ENCODE assay signal across 8 cellular contexts in genomic region chr5:73451218-73452130, GRCh38. TPM values are rescaled to one million over a fixed set of nuclear protein-coding genes. Genes with fewer than 3 reads are reported as not detected.
A peak's percentile ranks its signal among the peaks of the same experiment; 100 is the strongest.
DNase-seq lines count a peak whose midpoint lies in the region; ATAC-seq and TF ChIP-seq lines count a peak whose summit lies in the region.

No MANE protein-coding gene starts in this region.

- H2AFZ ChIP-seq in SK-N-SH (ENCODE audit: low read depth): peak overlapping the region; percentile 75

- H3K4me2 ChIP-seq in SK-N-SH: peak overlapping the region; percentile 95

- H3F3A ChIP-seq in SK-N-SH (replicated peaks; ENCODE audit: insufficient read depth): peaks cover 32% of the 10 kb centered on the region

- peaks cover 25% of the 10 kb centered on the region for H3K79me2 ChIP-seq in SK-N-SH (ENCODE audit: insufficient read depth)

- TF ChIP-seq EP300 in SK-N-SH (IDR thresholded peaks at IDR 0.05; ENCODE audit: borderline replicate concordance in 1 of 2, low read depth in 1 of 2, low read length in 1 of 2): no peak

- no peaks in the 10 kb centered on the region for H3K27me3 ChIP-seq in SK-N-SH (ENCODE audit: insufficient read depth)
- H3K27me3 ChIP-seq in iPS DF 6.9 (ENCODE audit: control insufficient read depth, insufficient read depth, low read length): peaks cover 49% of the 10 kb centered on the region

- H3K4me1 ChIP-seq in SK-N-SH (ENCODE audit: control insufficient read depth in 1 of 2, insufficient read depth in 2 of 2, low read depth in 1 of 2, low read length in 1 of 2) (peaks cover 10 to 12% of the 10 kb centered on the region in 2 experiments; a peak in 1 of 4 replicates), iPS DF 6.9 (ENCODE audit: control insufficient read depth, insufficient read depth, low read length) (peaks cover 3% of the 10 kb centered on the region)

- H4K20me1 ChIP-seq in SK-N-SH (ENCODE audit: insufficient read depth): peaks cover 4% of the 10 kb centered on the region

- POLR2A ChIA-PET in SK-N-SH (lab: Yijun Ruan, JAX): interaction anchor here (0.6 kb wide), 1 partner anchor 498 kb away, joined by 3 read pairs; no protein-coding TSS in a partner anchor
- POLR2A ChIA-PET in activated naive CD8-positive, alpha-beta T cell treated with anti-CD3 and anti-CD28 coated beads, Interleukin-2, amount 10 ng/mL, durations not matched to agents 7 days and 5 days (lab: Charles Lee): interaction anchor here (0.6 kb wide), 1 partner anchor 18 kb away, joined by 3 read pairs; no protein-coding TSS in a partner anchor

- H3K27ac ChIP-seq in SK-N-SH (ENCODE audit: low read depth in 2 of 2, low read length in 1 of 2) (peak overlapping the region in 1 of 2 experiments; percentile 93; a peak in 2 of 4 replicates), iPS DF 6.9 (ENCODE audit: low read length) (no peak overlapping the region)

- peak; percentile 50 for ATAC-seq in activated naive CD8-positive, alpha-beta T cell treated with anti-CD3 and anti-CD28 coated beads, Interleukin-2, amount 10 ng/mL, durations not matched to agents 7 days and 5 days (ENCODE audit: low read depth)
- no peak for ATAC-seq in HG03565 (IDR thresholded peaks at IDR 0.05; ENCODE audit: unreplicated experiment)

- H3K9ac ChIP-seq in SK-N-SH: peak overlapping the region; percentile 60

- DNase-seq in AG08396 (ENCODE audit: low spot score): peak; percentile 76
- DNase-seq in H4 (ENCODE audit: low spot score): peak; percentile 24
- peak; percentile 83 for DNase-seq in SK-N-SH
- DNase-seq in activated naive CD8-positive, alpha-beta T cell treated with anti-CD3 and anti-CD28 coated beads, Interleukin-2, amount 10 ng/mL, durations not matched to agents 7 days and 5 days: peak; percentile 83
- no peak for DNase-seq in iPS DF 6.9 (ENCODE audit: low read depth, low spot score)
- DNase-seq in stimulated activated CD4-positive, alpha-beta T cell treated with anti-CD3 and anti-CD28 coated beads, Interleukin-12 subunit alpha, Interleukin-12 subunit beta, amount 100 ng/mL, for 48 hours (ENCODE audit: low read depth in 2 of 3, low spot score in 1 of 3): peak; percentile 40 to 62 (median 60)
- DNase-seq in putamen (ENCODE audit: low spot score): no peak

- no peaks in the 10 kb centered on the region for H3K9me3 ChIP-seq in SK-N-SH
- no peaks in the 10 kb centered on the region for H3K9me3 ChIP-seq in iPS DF 6.9 (ENCODE audit: control insufficient read depth, insufficient read depth, low read length)

- no peak overlapping the region for H3K27ac Mint-ChIP-seq in activated naive CD8-positive, alpha-beta T cell treated with anti-CD3 and anti-CD28 coated beads, Interleukin-2, amount 10 ng/mL, durations not matched to agents 7 days and 5 days

- peak; percentile 64 for TF ChIP-seq RAD21 in SK-N-SH (IDR thresholded peaks at IDR 0.05; ENCODE audit: low read length)

- TF ChIP-seq CTCF in SK-N-SH (IDR thresholded peaks at IDR 0.05): peak; percentile 75

- H3K4me1 Mint-ChIP-seq in activated naive CD8-positive, alpha-beta T cell treated with anti-CD3 and anti-CD28 coated beads, Interleukin-2, amount 10 ng/mL, durations not matched to agents 7 days and 5 days: peaks cover 9% of the 10 kb centered on the region

- no peaks in the 10 kb centered on the region for H3K36me3 Mint-ChIP-seq in activated naive CD8-positive, alpha-beta T cell treated with anti-CD3 and anti-CD28 coated beads, Interleukin-2, amount 10 ng/mL, durations not matched to agents 7 days and 5 days

- H3K36me3 ChIP-seq in SK-N-SH (replicated peaks in 1 of 2; ENCODE audit: control insufficient read depth in 1 of 2, insufficient read depth in 2 of 2, low read length in 1 of 2) (peaks cover 3% of the 10 kb centered on the region in 2 experiments), iPS DF 6.9 (ENCODE audit: control insufficient read depth, insufficient read depth, low read length) (no peaks in the 10 kb centered on the region; the same call in 1 of the 2 replicates)

- H3K9me3 Mint-ChIP-seq in activated naive CD8-positive, alpha-beta T cell treated with anti-CD3 and anti-CD28 coated beads, Interleukin-2, amount 10 ng/mL, durations not matched to agents 7 days and 5 days: no peaks in the 10 kb centered on the region

- peaks cover 80% of the 10 kb centered on the region for H3K27me3 Mint-ChIP-seq in activated naive CD8-positive, alpha-beta T cell treated with anti-CD3 and anti-CD28 coated beads, Interleukin-2, amount 10 ng/mL, durations not matched to agents 7 days and 5 days

- H3K4me3 Mint-ChIP-seq in activated naive CD8-positive, alpha-beta T cell treated with anti-CD3 and anti-CD28 coated beads, Interleukin-2, amount 10 ng/mL, durations not matched to agents 7 days and 5 days: no peak overlapping the region

- WGBS in SK-N-SH (ENCODE audit: low lambda C conversion rate): 4% methylated on average over 31 of the region's 70 CpGs
- WGBS in iPS DF 6.9 (ENCODE audit: insufficient coverage, insufficient read length): no CpG with 5 or more reads among the region's 70 CpGs

- H3K4me3 ChIP-seq in SK-N-SH (ENCODE audit: low read depth in 2 of 2, low read length in 1 of 2) (peak overlapping the region; percentile 53 to 74), iPS DF 6.9 (ENCODE audit: low read length) (peak overlapping the region; percentile 43; the same call in 1 of the 2 replicates)

- CTCF ChIA-PET in SK-N-SH (lab: Yijun Ruan, JAX): interaction anchor here (0.6 to 2.9 kb wide), 68 partner anchors 9 to 1233 kb away, joined by 3 to 42 read pairs (median 4); partner anchors contain the start of genes BTF3 and FCHO2

- no peaks in the 10 kb centered on the region for H3K9me2 ChIP-seq in SK-N-SH

TF ChIP-seq in SK-N-SH, 30 proteins besides CTCF, POLR2A, EP300 and RAD21:
- TF ChIP-seq, protein P1, sequence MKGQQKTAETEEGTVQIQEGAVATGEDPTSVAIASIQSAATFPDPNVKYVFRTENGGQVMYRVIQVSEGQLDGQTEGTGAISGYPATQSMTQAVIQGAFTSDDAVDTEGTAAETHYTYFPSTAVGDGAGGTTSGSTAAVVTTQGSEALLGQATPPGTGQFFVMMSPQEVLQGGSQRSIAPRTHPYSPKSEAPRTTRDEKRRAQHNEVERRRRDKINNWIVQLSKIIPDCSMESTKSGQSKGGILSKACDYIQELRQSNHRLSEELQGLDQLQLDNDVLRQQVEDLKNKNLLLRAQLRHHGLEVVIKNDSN (IDR thresholded peaks at IDR 0.05; ENCODE audit: borderline replicate concordance, low read depth): peak; percentile 60; the same call in 1 of the 2 replicates
- TF ChIP-seq EZH2phosphoT487 (IDR thresholded peaks at IDR 0.05; ENCODE audit: borderline replicate concordance, low read depth) (no peak), SMC3 (IDR thresholded peaks at IDR 0.05; ENCODE audit: low read depth, low read length) (peak; percentile 66), NFIC (IDR thresholded peaks at IDR 0.05; ENCODE audit: borderline replicate concordance) (no peak), NRF1 (IDR thresholded peaks at IDR 0.05; ENCODE audit: low read depth, low read length) (no peak), FOSL2 (IDR thresholded peaks at IDR 0.05; ENCODE audit: borderline replicate concordance, low read depth) (0 out of 2 replicates have a peak, but pooled peaks have one; percentile 0), MAX (IDR thresholded peaks at IDR 0.05; ENCODE audit: low read depth) (peak; percentile 20)
- TF ChIP-seq, protein P2, sequence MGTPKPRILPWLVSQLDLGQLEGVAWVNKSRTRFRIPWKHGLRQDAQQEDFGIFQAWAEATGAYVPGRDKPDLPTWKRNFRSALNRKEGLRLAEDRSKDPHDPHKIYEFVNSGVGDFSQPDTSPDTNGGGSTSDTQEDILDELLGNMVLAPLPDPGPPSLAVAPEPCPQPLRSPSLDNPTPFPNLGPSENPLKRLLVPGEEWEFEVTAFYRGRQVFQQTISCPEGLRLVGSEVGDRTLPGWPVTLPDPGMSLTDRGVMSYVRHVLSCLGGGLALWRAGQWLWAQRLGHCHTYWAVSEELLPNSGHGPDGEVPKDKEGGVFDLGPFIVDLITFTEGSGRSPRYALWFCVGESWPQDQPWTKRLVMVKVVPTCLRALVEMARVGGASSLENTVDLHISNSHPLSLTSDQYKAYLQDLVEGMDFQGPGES (IDR thresholded peaks at IDR 0.05; ENCODE audit: low read depth, low read length): no peak

RNA-seq across cellular contexts. Expression of gene FOXD1, which starts 2.9 kb away (rescaled TPM):
- total RNA-seq in H4 (2014; rRNA removed; shearing (Covaris generic)): 5.2 and 5.4 TPM in 2 replicates
- polyA plus RNA-seq in SK-N-SH (2012; rRNA removed): 39.6 and 73.9 TPM in 2 replicates
- polyA plus RNA-seq in SK-N-SH (2012; cell fraction: cytosol; rRNA removed): 71.2 and 72.6 TPM in 2 replicates
- 48.7 and 52.6 TPM in 2 replicates for polyA plus RNA-seq in SK-N-SH (2012; cell fraction: nucleus; rRNA removed)
- under 1 TPM in 1 of 2 experiments, not detected in 1; 0.14 TPM for total RNA-seq in activated naive CD8-positive, alpha-beta T cell treated with anti-CD3 and anti-CD28 coated beads, Interleukin-2, amount 10 ng/mL, durations not matched to agents 7 days and 5 days

RNA-seq across cellular contexts. Expression of gene BTF3, which starts 46.8 kb away (rescaled TPM):
- 423 and 608 TPM in 2 replicates for total RNA-seq in H4 (2014; rRNA removed; shearing (Covaris generic))
- 458 and 492 TPM in 2 replicates for polyA plus RNA-seq in SK-N-SH (2012; rRNA removed)
- 622 and 790 TPM in 2 replicates for polyA plus RNA-seq in SK-N-SH (2012; cell fraction: cytosol; rRNA removed)
- 127 and 171 TPM in 2 replicates for polyA plus RNA-seq in SK-N-SH (2012; cell fraction: nucleus; rRNA removed)
- 100 to 1,000 TPM; 658 to 664 TPM for total RNA-seq in activated naive CD8-positive, alpha-beta T cell treated with anti-CD3 and anti-CD28 coated beads, Interleukin-2, amount 10 ng/mL, durations not matched to agents 7 days and 5 days

Comparison
In these comparisons a context has a peak if more than half of its experiments do, and no peak if none do; other contexts are left out.
1. DNase-seq: peak in AG08396 (single experiment), H4 (single experiment), SK-N-SH (single experiment), activated naive CD8-positive, alpha-beta T cell treated with anti-CD3 and anti-CD28 coated beads, Interleukin-2, amount 10 ng/mL, durations not matched to agents 7 days and 5 days (single experiment) and stimulated activated CD4-positive, alpha-beta T cell treated with anti-CD3 and anti-CD28 coated beads, Interleukin-12 subunit alpha, Interleukin-12 subunit beta, amount 100 ng/mL, for 48 hours (3 of 3); none in iPS DF 6.9 (single experiment) and putamen (single experiment).